ENCODE assay signal across 18 cellular contexts in genomic region chr2:239087041-239087710, GRCh38.
"Had no signal": no experiment of that assay in that cellular context is flagged by ENCODE, and none has a peak within 500 bp of the region (broad histone marks: within the 10 kb centered on the region; RNA-seq: fewer than 3 reads in every experiment).

No MANE protein-coding gene starts in this region.

- H3K27me3 Mint-ChIP-seq: activated CD8-positive, alpha-beta memory T cell treated with anti-CD3 and anti-CD28 coated beads, Interleukin-2, amount 10 ng/mL, durations not matched to agents 7 days and 5 days; activated naive CD8-positive, alpha-beta T cell treated with anti-CD3 and anti-CD28 coated beads, Interleukin-2, amount 50 U/mL, for 24 hours; activated T-cell treated with anti-CD3 and anti-CD28 coated beads, Interleukin-2, amount 50 U/mL, for 24 hours had no signal

- H3K4me3 ChIP-seq: ascending aorta, coronary artery, left lung, psoas muscle, transverse colon had no signal

- H3K27ac ChIP-seq: ascending aorta, coronary artery, left lung, psoas muscle, transverse colon had no signal

- ATAC-seq: activated CD8-positive, alpha-beta memory T cell treated with anti-CD3 and anti-CD28 coated beads, Interleukin-2, amount 10 ng/mL, durations not matched to agents 7 days and 5 days; activated naive CD8-positive, alpha-beta T cell treated with anti-CD3 and anti-CD28 coated beads, Interleukin-2, amount 50 U/mL, for 24 hours; left lung; sciatic nerve had no signal

- H3K36me3 ChIP-seq: transverse colon had no signal

- H3K27me3 ChIP-seq: ascending aorta, left lung, transverse colon had no signal

- FAIRE-seq: islet of Langerhans had no signal

- DNase-seq: activated CD4-positive, alpha-beta T cell treated with anti-CD3 and anti-CD28 coated beads, Interleukin-2, amount 50 U/mL, for 48 hours; activated CD4-positive, CD25-positive, alpha-beta regulatory T cell treated with anti-CD3 and anti-CD28 coated beads, Interleukin-2, amount 50 U/mL, for 72 hours; activated CD8-positive, alpha-beta memory T cell treated with anti-CD3 and anti-CD28 coated beads, Interleukin-2, amount 10 ng/mL, durations not matched to agents 7 days and 5 days; activated naive CD8-positive, alpha-beta T cell treated with anti-CD3 and anti-CD28 coated beads, Interleukin-2, amount 50 U/mL, for 24 hours; activated T-cell treated with anti-CD3 and anti-CD28 coated beads, Interleukin-2, amount 50 U/mL, for 24 hours; caudate nucleus; effector memory CD4-positive, alpha-beta T cell; head of caudate nucleus; left lung; nephron progenitor cell; psoas muscle; stimulated activated CD4-positive, alpha-beta T cell treated with anti-CD3 and anti-CD28 coated beads, Interleukin-2, amount 100 ng/mL, for 24 hours; stimulated activated naive CD4-positive, alpha-beta T cell; transverse colon had no signal

- H3K27ac Mint-ChIP-seq: activated CD8-positive, alpha-beta memory T cell treated with anti-CD3 and anti-CD28 coated beads, Interleukin-2, amount 10 ng/mL, durations not matched to agents 7 days and 5 days; activated naive CD8-positive, alpha-beta T cell treated with anti-CD3 and anti-CD28 coated beads, Interleukin-2, amount 50 U/mL, for 24 hours; activated T-cell treated with anti-CD3 and anti-CD28 coated beads, Interleukin-2, amount 50 U/mL, for 24 hours had no signal

- H3K4me1 ChIP-seq: ascending aorta, left lung, psoas muscle, transverse colon had no signal

- H3K4me1 Mint-ChIP-seq: activated CD8-positive, alpha-beta memory T cell treated with anti-CD3 and anti-CD28 coated beads, Interleukin-2, amount 10 ng/mL, durations not matched to agents 7 days and 5 days; activated naive CD8-positive, alpha-beta T cell treated with anti-CD3 and anti-CD28 coated beads, Interleukin-2, amount 50 U/mL, for 24 hours had no signal

- H3K9me3 Mint-ChIP-seq: activated naive CD8-positive, alpha-beta T cell treated with anti-CD3 and anti-CD28 coated beads, Interleukin-2, amount 50 U/mL, for 24 hours; activated T-cell treated with anti-CD3 and anti-CD28 coated beads, Interleukin-2, amount 50 U/mL, for 24 hours; nephron progenitor cell had no signal

- H3K4me3 Mint-ChIP-seq: activated CD8-positive, alpha-beta memory T cell treated with anti-CD3 and anti-CD28 coated beads, Interleukin-2, amount 10 ng/mL, durations not matched to agents 7 days and 5 days; activated naive CD8-positive, alpha-beta T cell treated with anti-CD3 and anti-CD28 coated beads, Interleukin-2, amount 50 U/mL, for 24 hours; activated T-cell treated with anti-CD3 and anti-CD28 coated beads, Interleukin-2, amount 50 U/mL, for 24 hours; nephron progenitor cell had no signal

- H3K9me3 ChIP-seq: ascending aorta, left lung, psoas muscle, transverse colon had no signal
